ENCODE assay signal across 8 cellular contexts in genomic region chr1:3795453-3796214, GRCh38. TPM values are rescaled to one million over a fixed set of nuclear protein-coding genes. Genes with fewer than 3 reads are reported as not detected.
A peak's percentile ranks its signal among the peaks of the same experiment; 100 is the strongest.
DNase-seq lines count a peak whose midpoint lies in the region; ATAC-seq and TF ChIP-seq lines count a peak whose summit lies in the region.

No MANE protein-coding gene starts in this region.

- no peak for DNase-seq in immature natural killer cell
- no peak for DNase-seq in testis
- no peak for DNase-seq in SW480 (ENCODE audit: low spot score)

- intact Hi-C loops in testis (cut with DNase I; ENCODE audit: low total_unique reads): no loop called here

- peaks cover 19% of the 10 kb centered on the region for H3K36me3 Mint-ChIP-seq in activated T-helper 17 cell treated with anti-CD3 and anti-CD28 coated beads, Interleukin-2, amount 50 U/mL, for 72 hours (ENCODE audit: low read depth)
- H3K36me3 Mint-ChIP-seq in immature natural killer cell: peaks cover 3 to 4% (median 4%) of the 10 kb centered on the region in 3 donors

- WGBS in testis, 2 donors: 4 to 16% methylated on average over 8 to 28 of the region's 53 CpGs

- H3K27ac ChIP-seq in testis: no peak overlapping the region

- H3K9me3 Mint-ChIP-seq in activated T-helper 17 cell treated with anti-CD3 and anti-CD28 coated beads, Interleukin-2, amount 50 U/mL, for 72 hours: no peaks in the 10 kb centered on the region
- no peaks in the 10 kb centered on the region for H3K9me3 Mint-ChIP-seq in immature natural killer cell

- H3K27ac Mint-ChIP-seq in activated T-helper 17 cell treated with anti-CD3 and anti-CD28 coated beads, Interleukin-2, amount 50 U/mL, for 72 hours: peak overlapping the region; percentile 54
- H3K27ac Mint-ChIP-seq in immature natural killer cell: peak overlapping the region; percentile 0 to 88 (median 84)

- no peaks in the 10 kb centered on the region for H3K9me3 ChIP-seq in testis

- ATAC-seq in GM18858 (IDR thresholded peaks at IDR 0.05; ENCODE audit: unreplicated experiment) (peak; percentile 13), HG03045 (IDR thresholded peaks at IDR 0.05; ENCODE audit: unreplicated experiment) (peak; percentile 27), GM18519 (IDR thresholded peaks at IDR 0.05; ENCODE audit: low FRiP score, unreplicated experiment) (no peak), HG03025 (IDR thresholded peaks at IDR 0.05; ENCODE audit: low FRiP score, unreplicated experiment) (no peak)
- ATAC-seq in activated T-helper 17 cell treated with anti-CD3 and anti-CD28 coated beads, Interleukin-2, amount 50 U/mL, for 72 hours (replicated peaks): peak; percentile 12

- H3K4me3 ChIP-seq in testis: peak overlapping the region; percentile 87 to 97

- no peak for TF ChIP-seq CTCF in testis (IDR thresholded peaks at IDR 0.05)

- no peak for TF ChIP-seq POLR2A in testis (IDR thresholded peaks at IDR 0.05)

- peaks cover 16% of the 10 kb centered on the region for H3K4me1 Mint-ChIP-seq in activated T-helper 17 cell treated with anti-CD3 and anti-CD28 coated beads, Interleukin-2, amount 50 U/mL, for 72 hours
- peaks cover 46 to 48% of the 10 kb centered on the region in 2 donors for H3K4me1 Mint-ChIP-seq in immature natural killer cell

- no peaks in the 10 kb centered on the region for H3K27me3 ChIP-seq in testis

- no peaks in the 10 kb centered on the region for H3K27me3 Mint-ChIP-seq in activated T-helper 17 cell treated with anti-CD3 and anti-CD28 coated beads, Interleukin-2, amount 50 U/mL, for 72 hours
- H3K27me3 Mint-ChIP-seq in immature natural killer cell (ENCODE audit: low read depth in 3 of 3): peaks cover 6 to 8% (median 7%) of the 10 kb centered on the region in 3 donors

- H3K4me1 ChIP-seq in testis: peaks cover 27% of the 10 kb centered on the region

- peak overlapping the region; percentile 93 for H3K4me3 Mint-ChIP-seq in activated T-helper 17 cell treated with anti-CD3 and anti-CD28 coated beads, Interleukin-2, amount 50 U/mL, for 72 hours
- peak overlapping the region; percentile 81 to 91 (median 89) for H3K4me3 Mint-ChIP-seq in immature natural killer cell

- no peaks in the 10 kb centered on the region for H3K36me3 ChIP-seq in testis (ENCODE audit: low read depth, missing control alignments)

RNA-seq across cellular contexts. Expression of gene LRRC47, which starts 0.7 kb away (rescaled TPM):
- total RNA-seq in activated T-helper 17 cell treated with anti-CD3 and anti-CD28 coated beads, Interleukin-2, amount 50 U/mL, for 72 hours: 10 to 100 TPM; 26.4 to 35.9 TPM
- polyA plus RNA-seq in immature natural killer cell: 10 to 100 TPM; 19.3 to 28.3 (median 27.7) TPM
- total RNA-seq in testis: 10 to 100 TPM; 45.9 to 46.6 TPM
- 27.6 TPM for polyA plus RNA-seq in testis (ENCODE audit: insufficient read depth, low read depth, low replicate concordance)

RNA-seq across cellular contexts. Expression of gene SMIM1, which starts 23.1 kb away (rescaled TPM):
- 1 to 10 TPM; 1.5 to 2.8 TPM for total RNA-seq in activated T-helper 17 cell treated with anti-CD3 and anti-CD28 coated beads, Interleukin-2, amount 50 U/mL, for 72 hours
- polyA plus RNA-seq in immature natural killer cell (under 1 TPM in 1 of 3 donors, not detected in 2; 0.96 TPM), testis (ENCODE audit: insufficient read depth, low read depth, low replicate concordance) (92.9 TPM)
- 100 to 1,000 TPM; 205 to 213 TPM for total RNA-seq in testis

RNA-seq across cellular contexts. Expression of gene CCDC27, which starts 43.4 kb away (rescaled TPM):
- total RNA-seq in activated T-helper 17 cell treated with anti-CD3 and anti-CD28 coated beads, Interleukin-2, amount 50 U/mL, for 72 hours: not detected
- polyA plus RNA-seq in immature natural killer cell (not detected), testis (ENCODE audit: insufficient read depth, low read depth, low replicate concordance) (28.4 TPM)
- total RNA-seq in testis: 10 to 100 TPM; 10.6 to 18.3 TPM

Comparison
In these comparisons a context has a peak if more than half of its experiments do, and no peak if none do; other contexts are left out.
1. ATAC-seq: peak in GM18858 (single experiment), HG03045 (single experiment) and activated T-helper 17 cell treated with anti-CD3 and anti-CD28 coated beads, Interleukin-2, amount 50 U/mL, for 72 hours (single experiment); none in GM18519 (single experiment) and HG03025 (single experiment).
2. RNA of gene SMIM1, which starts 23.1 kb away (total RNA-seq): 205 to 213 TPM in testis; 1.5 to 2.8 TPM in activated T-helper 17 cell treated with anti-CD3 and anti-CD28 coated beads, Interleukin-2, amount 50 U/mL, for 72 hours; every median in the first group is over 10 times any median in the second.
3. RNA of gene CCDC27, which starts 43.4 kb away (total RNA-seq): 10.6 to 18.3 TPM in testis; not detected in activated T-helper 17 cell treated with anti-CD3 and anti-CD28 coated beads, Interleukin-2, amount 50 U/mL, for 72 hours; every median in the first group is over 10 times any median in the second.